ENCODE assay signal across 8 cellular contexts in genomic region chr2:128320609-128321420, GRCh38. TPM values are rescaled to one million over a fixed set of nuclear protein-coding genes. Genes with fewer than 3 reads are reported as not detected.
A peak's percentile ranks its signal among the peaks of the same experiment; 100 is the strongest.
DNase-seq lines count a peak whose midpoint lies in the region; ATAC-seq and TF ChIP-seq lines count a peak whose summit lies in the region.

No MANE protein-coding gene starts in this region.

- peak; percentile 55 for DNase-seq in activated CD8-positive, alpha-beta memory T cell treated with anti-CD3 and anti-CD28 coated beads for 24 hours
- no peak for DNase-seq in activated CD8-positive, alpha-beta memory T cell treated with anti-CD3 and anti-CD28 coated beads, Interleukin-2, amount 50 U/mL, for 4 hours
- DNase-seq in SK-N-MC (ENCODE audit: low read depth, low spot score) (no peak), right cardiac atrium (peak in 2 of 3 donors; percentile 61 to 77), thyroid gland (no peak), globus pallidus (ENCODE audit: low spot score) (no peak)
- peak; percentile 23 for DNase-seq in stimulated activated CD8-positive, alpha-beta memory T cell treated with anti-CD3 and anti-CD28 coated beads, Interleukin-4, amount 100 ng/mL, for 48 hours

- WGBS in right cardiac atrium = 74% methylated on average over 10 of the region's 10 CpGs
- WGBS in thyroid gland, 2 donors = 79 to 83% methylated on average over 7 to 10 of the region's 10 CpGs

- H3K27ac ChIP-seq in SK-N-MC (no peak overlapping the region), right cardiac atrium (ENCODE audit: low read length) (no peak overlapping the region), thyroid gland (no peak overlapping the region)

- H3K4me3 ChIP-seq in SK-N-MC (no peak overlapping the region; the same call in 1 of the 2 replicates), right cardiac atrium (ENCODE audit: low read length) (no peak overlapping the region), thyroid gland (replicated peaks in 1 of 3) (no peak overlapping the region)

- ATAC-seq in right cardiac atrium = no peak
- no peak for ATAC-seq in HG02938 (IDR thresholded peaks at IDR 0.05; ENCODE audit: unreplicated experiment)

- intact Hi-C loops in right cardiac atrium (cut with DNase I) (loop anchor here in 1 of 4 donors (5.0 kb wide), 1 partner anchor 211 kb away; no protein-coding TSS in a partner anchor), thyroid gland (cut with DNase I) (loop anchor here (10.0 kb wide), 2 partner anchors 214 to 284 kb away; no protein-coding TSS in a partner anchor)

- H3K9ac ChIP-seq in SK-N-MC (ENCODE audit: insufficient read length) = peak overlapping the region; percentile 11

- TF ChIP-seq CTCF in thyroid gland (IDR thresholded peaks at IDR 0.05) = no peak

- H3K9me3 ChIP-seq in SK-N-MC (ENCODE audit: low read depth, low read length) = no peaks in the 10 kb centered on the region
- no peaks in the 10 kb centered on the region for H3K9me3 ChIP-seq in right cardiac atrium (ENCODE audit: control insufficient read depth, low read length)
- no peaks in the 10 kb centered on the region for H3K9me3 ChIP-seq in thyroid gland

- no peaks in the 10 kb centered on the region for H3K27me3 ChIP-seq in right cardiac atrium (ENCODE audit: control insufficient read depth, insufficient read depth)
- H3K27me3 ChIP-seq in thyroid gland = no peaks in the 10 kb centered on the region

- H3K36me3 ChIP-seq in SK-N-MC (ENCODE audit: insufficient read depth, low read length) (peaks cover 10% of the 10 kb centered on the region; the same call in 1 of the 2 replicates), thyroid gland (no peaks in the 10 kb centered on the region)

- TF ChIP-seq POLR2A in thyroid gland (IDR thresholded peaks at IDR 0.05) = no peak

- H3K4me1 ChIP-seq in right cardiac atrium (ENCODE audit: control insufficient read depth, insufficient read depth, low read length) = peaks cover 3% of the 10 kb centered on the region
- H3K4me1 ChIP-seq in thyroid gland = peaks cover 27% of the 10 kb centered on the region in 2 donors

RNA-seq across cellular contexts. Expression of gene HS6ST1, which starts 2.1 kb away (rescaled TPM):
- total RNA-seq in right cardiac atrium (10 to 100 TPM; 13.3 to 28.4 (median 21.1) TPM), thyroid gland (10 to 100 TPM; 27.1 to 35.6 (median 32.5) TPM)
- 19.8 TPM for polyA plus RNA-seq in right cardiac atrium

Comparison
In these comparisons a context has a peak if more than half of its experiments do, and no peak if none do; other contexts are left out.
1. DNase-seq: peak in activated CD8-positive, alpha-beta memory T cell treated with anti-CD3 and anti-CD28 coated beads for 24 hours (single experiment), right cardiac atrium (2 of 3) and stimulated activated CD8-positive, alpha-beta memory T cell treated with anti-CD3 and anti-CD28 coated beads, Interleukin-4, amount 100 ng/mL, for 48 hours (single experiment); none in activated CD8-positive, alpha-beta memory T cell treated with anti-CD3 and anti-CD28 coated beads, Interleukin-2, amount 50 U/mL, for 4 hours (single experiment), SK-N-MC (single experiment), thyroid gland (0 of 2) and globus pallidus (single experiment).